8 cellular contexts compared by ENCODE assay signal in genomic region chr16:31988595-31989581, GRCh38.
DNase-seq lines count a peak whose midpoint lies in the region; ATAC-seq and TF ChIP-seq lines count a peak whose summit lies in the region.
"Not testable (repeated sequence)": the region's sequence is repeated elsewhere in the genome, so short reads cannot be mapped to it uniquely, and the experiment has no call there.

No MANE protein-coding gene starts in this region.

- H3K9me3 ChIP-seq in WERI-Rb-1 (ENCODE audit: severe bottlenecking); left lung: not testable (repeated sequence)

- H3K4me1 ChIP-seq in left lung = not testable (repeated sequence)

- ATAC-seq in GM18502 (IDR thresholded peaks at IDR 0.05; ENCODE audit: poor library complexity, unreplicated experiment) = peak; percentile 69
- ATAC-seq in HG03139 (IDR thresholded peaks at IDR 0.05; ENCODE audit: unreplicated experiment) = peak; percentile 54
- ATAC-seq in left lung = peak; percentile 83

- not testable (repeated sequence) for H3K36me3 ChIP-seq in WERI-Rb-1, left lung

- H3K4me1 Mint-ChIP-seq in activated naive CD8-positive, alpha-beta T cell treated with anti-CD3 and anti-CD28 coated beads for 36 hours = not testable (repeated sequence)

- DNase-seq in WERI-Rb-1 = peak; percentile 25
- peak; percentile 65 for DNase-seq in activated CD8-positive, alpha-beta memory T cell treated with anti-CD3 and anti-CD28 coated beads, Interleukin-2, amount 50 U/mL, for 48 hours
- DNase-seq in activated naive CD8-positive, alpha-beta T cell treated with anti-CD3 and anti-CD28 coated beads for 36 hours = peak; percentile 18
- peak in 1 of 2 donors; percentile 75 for DNase-seq in left lung
- DNase-seq in stimulated activated CD4-positive, alpha-beta T cell treated with anti-CD3 and anti-CD28 coated beads, Interleukin-1b, Interleukin-23, amount 100 ng/mL, for 24 hours (ENCODE audit: low read depth in 4 of 4, low spot score in 1 of 4) = peak in 3 of 4 experiments; percentile 9 to 26 (median 15)
- peak; percentile 32 to 35 for DNase-seq in stimulated activated CD8-positive, alpha-beta memory T cell treated with anti-CD3 and anti-CD28 coated beads, Interleukin-7, amount 100 ng/mL, for 4 hours (ENCODE audit: low read depth in 2 of 2)

- intact Hi-C loops in left lung (cut with DNase I) = not testable (repeated sequence)

- not testable (repeated sequence) for H3K9me3 Mint-ChIP-seq in activated naive CD8-positive, alpha-beta T cell treated with anti-CD3 and anti-CD28 coated beads for 36 hours

- not testable (repeated sequence) for H3K4me3 ChIP-seq in WERI-Rb-1 (ENCODE audit: low read depth, low read length); left lung

- not testable (repeated sequence) for H3K4me3 Mint-ChIP-seq in activated naive CD8-positive, alpha-beta T cell treated with anti-CD3 and anti-CD28 coated beads for 36 hours

- not testable (repeated sequence) for H3K27me3 Mint-ChIP-seq in activated naive CD8-positive, alpha-beta T cell treated with anti-CD3 and anti-CD28 coated beads for 36 hours

- not testable (repeated sequence) for H3K27me3 ChIP-seq in WERI-Rb-1 (ENCODE audit: insufficient read depth, low read depth, severe bottlenecking); left lung

- not testable (repeated sequence) for TF ChIP-seq CTCF in WERI-Rb-1 (IDR thresholded peaks at IDR 0.05; ENCODE audit: low read depth, low read length)
- peak in 1 of 2 donors; percentile 24 for TF ChIP-seq CTCF in left lung (IDR thresholded peaks at IDR 0.05)

- not testable (repeated sequence) for H3K27ac Mint-ChIP-seq in activated naive CD8-positive, alpha-beta T cell treated with anti-CD3 and anti-CD28 coated beads for 36 hours

- not testable (repeated sequence) for H3K27ac ChIP-seq in WERI-Rb-1, left lung

- H3K36me3 Mint-ChIP-seq in activated naive CD8-positive, alpha-beta T cell treated with anti-CD3 and anti-CD28 coated beads for 36 hours = not testable (repeated sequence)
